ENCODE assay signal across 16 cellular contexts in genomic region chr22:48104102-48104738, GRCh38.
DNase-seq lines count a peak whose midpoint lies in the region; ATAC-seq and TF ChIP-seq lines count a peak whose summit lies in the region.
"Had no signal": no experiment of that assay in that cellular context is flagged by ENCODE, and none has a peak within 500 bp of the region (broad histone marks: within the 10 kb centered on the region; RNA-seq: fewer than 3 reads in every experiment).

No MANE protein-coding gene starts in this region.

- H3K27ac Mint-ChIP-seq in activated CD8-positive, alpha-beta memory T cell treated with anti-CD3 and anti-CD28 coated beads, Interleukin-2, amount 10 ng/mL, durations not matched to agents 7 days and 5 days = no peak overlapping the region
- H3K27ac Mint-ChIP-seq in progenitor cell of endocrine pancreas = no peak overlapping the region

- POLR2A ChIA-PET in GM10248 (lab: Yijun Ruan, JAX) (no interaction called here), PC-9 (lab: Charles Lee; ENCODE audit: unreplicated experiment) (no interaction called here)

- H3K36me3 ChIP-seq in esophagus muscularis mucosa (no peaks in the 10 kb centered on the region), stomach (no peaks in the 10 kb centered on the region), PC-9 (ENCODE audit: low read depth) (no peaks in the 10 kb centered on the region)

- no peak for ATAC-seq in activated CD8-positive, alpha-beta memory T cell treated with anti-CD3 and anti-CD28 coated beads, Interleukin-2, amount 10 ng/mL, durations not matched to agents 7 days and 5 days

- H3K4me1 ChIP-seq in esophagus muscularis mucosa = peaks cover 0 to 6% (median 0%) of the 10 kb centered on the region in 4 donors
- peaks cover 0 to 4% (median 0%) of the 10 kb centered on the region in 4 donors for H3K4me1 ChIP-seq in stomach
- H3K4me1 ChIP-seq in PC-9 (replicated peaks; ENCODE audit: insufficient read depth) = no peaks in the 10 kb centered on the region

- peaks cover 10% of the 10 kb centered on the region for H3K4me1 Mint-ChIP-seq in activated CD8-positive, alpha-beta memory T cell treated with anti-CD3 and anti-CD28 coated beads, Interleukin-2, amount 10 ng/mL, durations not matched to agents 7 days and 5 days
- peaks cover 1% of the 10 kb centered on the region for H3K4me1 Mint-ChIP-seq in progenitor cell of endocrine pancreas (ENCODE audit: low read depth)

- peaks cover 0 to 11% (median 8%) of the 10 kb centered on the region in 4 donors for H3K9me3 ChIP-seq in esophagus muscularis mucosa
- peaks cover 5 to 11% (median 10%) of the 10 kb centered on the region in 4 donors for H3K9me3 ChIP-seq in stomach
- H3K9me3 ChIP-seq in PC-9 (ENCODE audit: insufficient read depth, low read depth) = no peaks in the 10 kb centered on the region

- TF ChIP-seq EP300 in esophagus muscularis mucosa (IDR thresholded peaks at IDR 0.05) = no peak
- TF ChIP-seq EP300 in stomach (IDR thresholded peaks at IDR 0.05) = no peak

- H2AFZ ChIP-seq in PC-9 = no peak overlapping the region

- no peak overlapping the region for H3K4me3 Mint-ChIP-seq in activated CD8-positive, alpha-beta memory T cell treated with anti-CD3 and anti-CD28 coated beads, Interleukin-2, amount 10 ng/mL, durations not matched to agents 7 days and 5 days
- H3K4me3 Mint-ChIP-seq in progenitor cell of endocrine pancreas (ENCODE audit: low read depth) = no peak overlapping the region

- no peaks in the 10 kb centered on the region for H3K79me2 ChIP-seq in PC-9 (ENCODE audit: low read depth)

- H3K4me3 ChIP-seq in esophagus muscularis mucosa (no peak overlapping the region), stomach (no peak overlapping the region), PC-9 (no peak overlapping the region)

- 78% methylated on average over 14 of the region's 18 CpGs for WGBS in esophagus muscularis mucosa
- WGBS in stomach, 5 donors = 78 to 87% (median 80%) methylated on average over 16 to 18 of the region's 18 CpGs

- CTCF ChIA-PET in activated CD8-positive, alpha-beta memory T cell treated with anti-CD3 and anti-CD28 coated beads, Interleukin-2, amount 10 ng/mL, durations not matched to agents 7 days and 5 days (lab: Charles Lee) = no interaction called here
- CTCF ChIA-PET in GM10248 (lab: Yijun Ruan, JAX) = no interaction called here
- CTCF ChIA-PET in PC-9 (lab: Charles Lee) = no interaction called here

- H3K27me3 ChIP-seq in esophagus muscularis mucosa (peaks cover 0 to 65% (median 0%) of the 10 kb centered on the region in 4 donors), stomach (peaks cover 0 to 55% (median 5%) of the 10 kb centered on the region in 3 donors), PC-9 (ENCODE audit: insufficient read depth, low read depth) (peaks cover 82% of the 10 kb centered on the region)

- H3K27ac ChIP-seq in esophagus muscularis mucosa (replicated peaks in 1 of 4) (no peak overlapping the region), stomach (no peak overlapping the region), PC-9 (no peak overlapping the region)

- no TSS peak for BruUV-seq in PC-9 (replicated peaks; lab: Mats Ljungman, UMichigan)

- H4K20me1 ChIP-seq in PC-9 (ENCODE audit: insufficient read depth) = no peaks in the 10 kb centered on the region

- intact Hi-C loops in esophagus muscularis mucosa (cut with DNase I) = no loop called here
- intact Hi-C loops in stomach (cut with DNase I; ENCODE audit: low total_unique reads) = no loop called here
- intact Hi-C loops in PC-9 (cut with micrococcal nuclease; ENCODE audit: unreplicated experiment) = no loop called here

- peaks cover 32% of the 10 kb centered on the region for H3K27me3 Mint-ChIP-seq in activated CD8-positive, alpha-beta memory T cell treated with anti-CD3 and anti-CD28 coated beads, Interleukin-2, amount 10 ng/mL, durations not matched to agents 7 days and 5 days
- peaks cover 50% of the 10 kb centered on the region for H3K27me3 Mint-ChIP-seq in progenitor cell of endocrine pancreas

- H3K9me2 ChIP-seq in PC-9 (ENCODE audit: insufficient read depth) = no peaks in the 10 kb centered on the region

- TF ChIP-seq POLR2A in esophagus muscularis mucosa (IDR thresholded peaks at IDR 0.05; ENCODE audit: low read depth) (no peak), stomach (IDR thresholded peaks at IDR 0.05) (no peak)

- no peak overlapping the region for H3K4me2 ChIP-seq in PC-9

- TF ChIP-seq CTCF in GM10248 (IDR thresholded peaks at IDR 0.05; ENCODE audit: control extremely low read depth, extremely low read depth, low read depth, missing control alignments) (no peak), esophagus muscularis mucosa (IDR thresholded peaks at IDR 0.05) (no peak), stomach (IDR thresholded peaks at IDR 0.05) (no peak), PC-9 (conservative IDR thresholded peaks at IDR 0.05) (no peak), progenitor cell of endocrine pancreas (IDR thresholded peaks at IDR 0.05; ENCODE audit: unreplicated experiment) (no peak)

- H3F3A ChIP-seq in PC-9 (ENCODE audit: insufficient read depth, low read depth) = no peaks in the 10 kb centered on the region

- DNase-seq in activated CD8-positive, alpha-beta memory T cell treated with anti-CD3 and anti-CD28 coated beads, Interleukin-2, amount 10 ng/mL, durations not matched to agents 7 days and 5 days = peak; percentile 31
- DNase-seq in activated CD8-positive, alpha-beta memory T cell treated with anti-CD3 and anti-CD28 coated beads, Interleukin-2, amount 50 U/mL, for 4 hours = no peak
- DNase-seq in GM10248 (ENCODE audit: extremely low spot score) = peak; percentile 6
- DNase-seq in esophagus muscularis mucosa (ENCODE audit: extremely low spot score) = peak; percentile 78
- DNase-seq in stomach = peak; percentile 17
- DNase-seq in SIG-M5 (lab: John Stamatoyannopoulos, UW) = no peak
- DNase-seq in PC-9 = no peak
- no peak for DNase-seq in progenitor cell of endocrine pancreas (ENCODE audit: low spot score, unreplicated experiment)
- DNase-seq: DMS79 treated with DMSO at 0.1 percent for 48 hours, GDM1, HCEC 1CT, MV-4-11, NCI-H1436 treated with DMSO at 0.1 percent for 48 hours, NCI-H2081 treated with DMSO at 0.1 percent for 48 hours, NCI-H226, NCI-H526 treated with DMSO at 0.1 percent for 48 hours had no signal

- H3K9me3 Mint-ChIP-seq in activated CD8-positive, alpha-beta memory T cell treated with anti-CD3 and anti-CD28 coated beads, Interleukin-2, amount 10 ng/mL, durations not matched to agents 7 days and 5 days (ENCODE audit: low read depth) = no peaks in the 10 kb centered on the region
- H3K9me3 Mint-ChIP-seq in progenitor cell of endocrine pancreas (ENCODE audit: low read depth) = no peaks in the 10 kb centered on the region

- H3K36me3 Mint-ChIP-seq in activated CD8-positive, alpha-beta memory T cell treated with anti-CD3 and anti-CD28 coated beads, Interleukin-2, amount 10 ng/mL, durations not matched to agents 7 days and 5 days = peaks cover 4% of the 10 kb centered on the region
- no peaks in the 10 kb centered on the region for H3K36me3 Mint-ChIP-seq in progenitor cell of endocrine pancreas (ENCODE audit: insufficient read depth)

Comparison
In these comparisons a context has a peak if more than half of its experiments do, and no peak if none do; other contexts are left out.
1. DNase-seq: peak in activated CD8-positive, alpha-beta memory T cell treated with anti-CD3 and anti-CD28 coated beads, Interleukin-2, amount 10 ng/mL, durations not matched to agents 7 days and 5 days (single experiment), GM10248 (single experiment), esophagus muscularis mucosa (single experiment) and stomach (single experiment); none in activated CD8-positive, alpha-beta memory T cell treated with anti-CD3 and anti-CD28 coated beads, Interleukin-2, amount 50 U/mL, for 4 hours (single experiment), SIG-M5 (single experiment), PC-9 (0 of 2) and progenitor cell of endocrine pancreas (single experiment).